In genomic region chr4:102501176-102501634, GRCh38 we compare ENCODE assay signal across 1 cellular context.
TF ChIP-seq lines count a peak whose summit lies in the region.

A gene with protein sequence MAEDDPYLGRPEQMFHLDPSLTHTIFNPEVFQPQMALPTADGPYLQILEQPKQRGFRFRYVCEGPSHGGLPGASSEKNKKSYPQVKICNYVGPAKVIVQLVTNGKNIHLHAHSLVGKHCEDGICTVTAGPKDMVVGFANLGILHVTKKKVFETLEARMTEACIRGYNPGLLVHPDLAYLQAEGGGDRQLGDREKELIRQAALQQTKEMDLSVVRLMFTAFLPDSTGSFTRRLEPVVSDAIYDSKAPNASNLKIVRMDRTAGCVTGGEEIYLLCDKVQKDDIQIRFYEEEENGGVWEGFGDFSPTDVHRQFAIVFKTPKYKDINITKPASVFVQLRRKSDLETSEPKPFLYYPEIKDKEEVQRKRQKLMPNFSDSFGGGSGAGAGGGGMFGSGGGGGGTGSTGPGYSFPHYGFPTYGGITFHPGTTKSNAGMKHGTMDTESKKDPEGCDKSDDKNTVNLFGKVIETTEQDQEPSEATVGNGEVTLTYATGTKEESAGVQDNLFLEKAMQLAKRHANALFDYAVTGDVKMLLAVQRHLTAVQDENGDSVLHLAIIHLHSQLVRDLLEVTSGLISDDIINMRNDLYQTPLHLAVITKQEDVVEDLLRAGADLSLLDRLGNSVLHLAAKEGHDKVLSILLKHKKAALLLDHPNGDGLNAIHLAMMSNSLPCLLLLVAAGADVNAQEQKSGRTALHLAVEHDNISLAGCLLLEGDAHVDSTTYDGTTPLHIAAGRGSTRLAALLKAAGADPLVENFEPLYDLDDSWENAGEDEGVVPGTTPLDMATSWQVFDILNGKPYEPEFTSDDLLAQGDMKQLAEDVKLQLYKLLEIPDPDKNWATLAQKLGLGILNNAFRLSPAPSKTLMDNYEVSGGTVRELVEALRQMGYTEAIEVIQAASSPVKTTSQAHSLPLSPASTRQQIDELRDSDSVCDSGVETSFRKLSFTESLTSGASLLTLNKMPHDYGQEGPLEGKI (plus strand): TSS chr4:102501359. CDS start chr4:102525519, 24,160 bp downstream.

TF ChIP-seq in WTC11, 78 proteins besides CTCF, POLR2A, EP300 and RAD21 (continued from another document):
- TF ChIP-seq ARID4B (CRISPR knock-in tag; IDR thresholded peaks at IDR 0.05; ENCODE audit: borderline replicate concordance) (no peak), ATF3 (CRISPR knock-in tag; conservative IDR thresholded peaks at IDR 0.05) (no peak)
TF ChIP-seq in WTC11: peak in this region for 0.
